Comparison of ENCODE assay signal across 28 cellular contexts in the genomic region with DNA sequence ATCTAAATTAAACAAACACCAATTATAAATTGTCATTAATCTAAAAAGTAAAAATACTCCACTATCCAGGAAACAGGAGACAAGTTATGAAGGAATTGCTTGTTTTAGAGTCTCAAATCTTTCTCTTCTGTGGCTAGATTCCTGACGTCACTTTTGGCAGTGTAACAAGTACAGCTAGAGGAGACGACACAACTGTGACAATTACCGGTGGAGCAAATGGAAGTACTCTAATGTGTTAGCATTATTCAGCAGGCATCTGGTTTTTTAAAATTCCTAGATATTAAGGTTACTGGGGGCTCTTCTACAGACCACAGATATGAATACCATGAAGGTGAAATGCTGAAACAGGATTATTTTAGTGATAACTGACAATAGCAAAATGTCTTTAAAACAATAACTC.
A peak's percentile ranks its signal among the peaks of the same experiment; 100 is the strongest.
DNase-seq lines count a peak whose midpoint lies in the region; ATAC-seq, FAIRE-seq and TF ChIP-seq lines count a peak whose summit lies in the region.
"Had no signal": no experiment of that assay in that cellular context is flagged by ENCODE, and none has a peak within 500 bp of the region (broad histone marks: within the 10 kb centered on the region; RNA-seq: fewer than 3 reads in every experiment).

No MANE protein-coding gene starts in this region.

- H3K27ac ChIP-seq in cardiac muscle cell (no peak overlapping the region), right atrium auricular region (no peak overlapping the region), testis (no peak overlapping the region)
- H3K27ac ChIP-seq: ascending aorta, lower lobe of right lung, RWPE1, stomach, tibial nerve had no signal

- H3K27me3 ChIP-seq in cardiac muscle cell (no peaks in the 10 kb centered on the region), right atrium auricular region (no peaks in the 10 kb centered on the region), testis (no peaks in the 10 kb centered on the region)
- H3K27me3 ChIP-seq: ascending aorta, stomach, tibial nerve had no signal

- WGBS in testis, 2 donors = 26 to 49% methylated on average over 3 of the region's 3 CpGs

- ATAC-seq in HG03045 (IDR thresholded peaks at IDR 0.05; ENCODE audit: unreplicated experiment) = no peak
- no peak for ATAC-seq in stimulated activated memory B cell treated with anti-CD40 and anti-IgM and Interleukin-4, amounts not matched to agents 10 μg/mL and 1 μg/mL and 100 μg/mL, for 72 hours
- ATAC-seq: lower lobe of right lung had no signal

- TF ChIP-seq CTCF in cardiac muscle cell (IDR thresholded peaks at IDR 0.05; ENCODE audit: low read depth, low read length) = no peak
- TF ChIP-seq CTCF in right atrium auricular region (IDR thresholded peaks at IDR 0.05) = no peak
- no peak for TF ChIP-seq CTCF in mesothelial cell of epicardium (IDR thresholded peaks at IDR 0.05; ENCODE audit: unreplicated experiment)
- no peak for TF ChIP-seq CTCF in testis (IDR thresholded peaks at IDR 0.05)
- no peak for TF ChIP-seq CTCF in D721Med (IDR thresholded peaks at IDR 0.05; ENCODE audit: insufficient read depth, missing control alignments)

- H3K4me1 ChIP-seq in cardiac muscle cell (ENCODE audit: low read depth) = peaks cover 5% of the 10 kb centered on the region
- no peaks in the 10 kb centered on the region for H3K4me1 ChIP-seq in right atrium auricular region
- H3K4me1 ChIP-seq in testis = no peaks in the 10 kb centered on the region
- H3K4me1 ChIP-seq: ascending aorta, lower lobe of right lung, stomach, tibial nerve had no signal

- H3K9me3 ChIP-seq in cardiac muscle cell (ENCODE audit: low read depth) = no peaks in the 10 kb centered on the region
- no peaks in the 10 kb centered on the region for H3K9me3 ChIP-seq in right atrium auricular region
- H3K9me3 ChIP-seq in testis = no peaks in the 10 kb centered on the region
- H3K9me3 ChIP-seq: ascending aorta, lower lobe of right lung, stomach, tibial nerve had no signal

- intact Hi-C loops in testis (cut with DNase I; ENCODE audit: low total_unique reads) = no loop called here

- H3K9me3 Mint-ChIP-seq in mesothelial cell of epicardium = no peaks in the 10 kb centered on the region
- H3K9me3 Mint-ChIP-seq in stimulated activated memory B cell treated with anti-CD40 and anti-IgM and Interleukin-4, amounts not matched to agents 10 μg/mL and 1 μg/mL and 100 μg/mL, for 72 hours = no peaks in the 10 kb centered on the region
- H3K9me3 Mint-ChIP-seq: dendritic cell treated with granulocyte-macrophage colony-stimulating factor and Interleukin-4, amounts not matched to agents 40 ng/mL and 50 ng/mL, for 4 days; T-helper 2 cell treated with Interferon-gamma antibody and Interleukin-4, amounts not matched to agents 5 μg/mL and 100 μg/mL, for 36 hours had no signal

- H3K27me3 Mint-ChIP-seq in mesothelial cell of epicardium (ENCODE audit: low read depth) = peaks cover 15% of the 10 kb centered on the region
- H3K27me3 Mint-ChIP-seq in stimulated activated memory B cell treated with anti-CD40 and anti-IgM and Interleukin-4, amounts not matched to agents 10 μg/mL and 1 μg/mL and 100 μg/mL, for 72 hours = no peaks in the 10 kb centered on the region
- H3K27me3 Mint-ChIP-seq: activated naive CD8-positive, alpha-beta T cell; B cell; dendritic cell treated with granulocyte-macrophage colony-stimulating factor and Interleukin-4, amounts not matched to agents 40 ng/mL and 50 ng/mL, for 4 days; progenitor cell of endocrine pancreas had no signal

- FAIRE-seq in D721Med (lab: Jason Lieb, UNC) = no peak
- FAIRE-seq: A204.1, H54 had no signal

- H3K4me3 Mint-ChIP-seq in mesothelial cell of epicardium = no peak overlapping the region
- no peak overlapping the region for H3K4me3 Mint-ChIP-seq in stimulated activated memory B cell treated with anti-CD40 and anti-IgM and Interleukin-4, amounts not matched to agents 10 μg/mL and 1 μg/mL and 100 μg/mL, for 72 hours
- H3K4me3 Mint-ChIP-seq: activated naive CD8-positive, alpha-beta T cell; B cell; dendritic cell treated with granulocyte-macrophage colony-stimulating factor and Interleukin-4, amounts not matched to agents 40 ng/mL and 50 ng/mL, for 4 days; T-helper 2 cell treated with Interferon-gamma antibody and Interleukin-4, amounts not matched to agents 5 μg/mL and 100 μg/mL, for 36 hours had no signal

- H3K36me3 ChIP-seq in cardiac muscle cell (no peaks in the 10 kb centered on the region), right atrium auricular region (no peaks in the 10 kb centered on the region), testis (ENCODE audit: low read depth, missing control alignments) (no peaks in the 10 kb centered on the region)
- H3K36me3 ChIP-seq: ascending aorta, lower lobe of right lung, stomach, tibial nerve had no signal

- no peak for TF ChIP-seq POLR2A in testis (IDR thresholded peaks at IDR 0.05)

- no peaks in the 10 kb centered on the region for H3K4me1 Mint-ChIP-seq in mesothelial cell of epicardium
- H3K4me1 Mint-ChIP-seq in stimulated activated memory B cell treated with anti-CD40 and anti-IgM and Interleukin-4, amounts not matched to agents 10 μg/mL and 1 μg/mL and 100 μg/mL, for 72 hours = no peaks in the 10 kb centered on the region
- H3K4me1 Mint-ChIP-seq: B cell had no signal

- DNase-seq in cardiac muscle cell (ENCODE audit: low read depth in 1 of 2, low spot score in 1 of 2) (peak; percentile 1 to 31), right atrium auricular region (ENCODE audit: low spot score) (no peak), cerebellar cortex (ENCODE audit: low spot score) (peak; percentile 14), mesothelial cell of epicardium (ENCODE audit: low spot score in 2 of 2, unreplicated experiment in 2 of 2) (no peak), testis (peak; percentile 18), D721Med (ENCODE audit: insufficient read length, low spot score) (no peak)
- DNase-seq: activated CD4-positive, alpha-beta T cell treated with anti-CD3 and anti-CD28 coated beads for 4 hours; activated effector memory CD4-positive, alpha-beta T cell treated with Interleukin-2 at 50 U/mL for 16 hours; activated T-cell treated with anti-CD3 and anti-CD28 coated beads for 4 hours; central memory CD4-positive, alpha-beta T cell; GDM1; lower lobe of right lung; NCI-H1092; NCI-H187 treated with DMSO at 0.1 percent for 48 hours; NCI-H748 treated with DMSO at 0.1 percent for 48 hours; stomach had no signal

- H3K4me3 ChIP-seq in cardiac muscle cell (no peak overlapping the region), right atrium auricular region (no peak overlapping the region), testis (no peak overlapping the region)
- H3K4me3 ChIP-seq: ascending aorta, lower lobe of right lung, stomach, tibial nerve had no signal

- H3K36me3 Mint-ChIP-seq in mesothelial cell of epicardium = no peaks in the 10 kb centered on the region
- H3K36me3 Mint-ChIP-seq in stimulated activated memory B cell treated with anti-CD40 and anti-IgM and Interleukin-4, amounts not matched to agents 10 μg/mL and 1 μg/mL and 100 μg/mL, for 72 hours = no peaks in the 10 kb centered on the region
- H3K36me3 Mint-ChIP-seq: activated naive CD8-positive, alpha-beta T cell had no signal

- H3K27ac Mint-ChIP-seq in mesothelial cell of epicardium = peak overlapping the region; percentile 48
- no peak overlapping the region for H3K27ac Mint-ChIP-seq in stimulated activated memory B cell treated with anti-CD40 and anti-IgM and Interleukin-4, amounts not matched to agents 10 μg/mL and 1 μg/mL and 100 μg/mL, for 72 hours
- H3K27ac Mint-ChIP-seq: activated naive CD8-positive, alpha-beta T cell; B cell; dendritic cell treated with granulocyte-macrophage colony-stimulating factor and Interleukin-4, amounts not matched to agents 40 ng/mL and 50 ng/mL, for 4 days; progenitor cell of endocrine pancreas; T-helper 2 cell treated with Interferon-gamma antibody and Interleukin-4, amounts not matched to agents 5 μg/mL and 100 μg/mL, for 36 hours had no signal

Comparison
In these comparisons a context has a peak if more than half of its experiments do, and no peak if none do; other contexts are left out.
1. DNase-seq: peak in cardiac muscle cell (2 of 2), cerebellar cortex (single experiment) and testis (single experiment); none in right atrium auricular region (single experiment), mesothelial cell of epicardium (0 of 2) and D721Med (single experiment).